9 cellular contexts compared by ENCODE assay signal in genomic region chr1:111399792-111400610, GRCh38. TPM values are rescaled to one million over a fixed set of nuclear protein-coding genes. Genes with fewer than 3 reads are reported as not detected.
DNase-seq lines count a peak whose midpoint lies in the region; ATAC-seq, FAIRE-seq and TF ChIP-seq lines count a peak whose summit lies in the region.
"Had no signal": no experiment of that assay in that cellular context is flagged by ENCODE, and none has a peak within 500 bp of the region (broad histone marks: within the 10 kb centered on the region; RNA-seq: fewer than 3 reads in every experiment).

No MANE protein-coding gene starts in this region.

- peaks cover 0 to 30% (median 8%) of the 10 kb centered on the region in 4 donors for H3K4me1 Mint-ChIP-seq in CD4-positive, CD25-positive, alpha-beta regulatory T cell

- H3K4me3 ChIP-seq in CD4-positive, CD25-positive, alpha-beta regulatory T cell (ENCODE audit: low read depth, low read length): no peak overlapping the region
- H3K4me3 ChIP-seq in sigmoid colon: no peak overlapping the region

- no peaks in the 10 kb centered on the region for H3K36me3 ChIP-seq in CD4-positive, CD25-positive, alpha-beta regulatory T cell (ENCODE audit: control insufficient read depth, insufficient read depth, low read length)
- H3K36me3 ChIP-seq in sigmoid colon: no peaks in the 10 kb centered on the region

- H3K4me1 ChIP-seq in CD4-positive, CD25-positive, alpha-beta regulatory T cell (ENCODE audit: control insufficient read depth, insufficient read depth, low read length, poor library complexity, severe bottlenecking): peaks cover 4% of the 10 kb centered on the region
- H3K4me1 ChIP-seq in sigmoid colon: no peaks in the 10 kb centered on the region

- TF ChIP-seq CTCF in sigmoid colon (IDR thresholded peaks at IDR 0.05): peak; percentile 32 to 63 (median 54)

- H3K9me3 Mint-ChIP-seq in CD4-positive, CD25-positive, alpha-beta regulatory T cell: peaks cover 0 to 5% (median 0%) of the 10 kb centered on the region in 7 donors

- H3K27ac Mint-ChIP-seq in CD4-positive, CD25-positive, alpha-beta regulatory T cell: peak overlapping the region in 1 of 3 donors; percentile 62

- no peak overlapping the region for H3K27ac ChIP-seq in CD4-positive, CD25-positive, alpha-beta regulatory T cell (ENCODE audit: insufficient read depth, low read length, poor library complexity, severe bottlenecking)
- no peak overlapping the region for H3K27ac ChIP-seq in sigmoid colon

- no peak for ATAC-seq in CD4-positive, CD25-positive, alpha-beta regulatory T cell (ENCODE audit: low read depth in 2 of 2)
- ATAC-seq in GM19455 (IDR thresholded peaks at IDR 0.05; ENCODE audit: unreplicated experiment) (no peak), GM21360 (IDR thresholded peaks at IDR 0.05; ENCODE audit: unreplicated experiment) (no peak)

- DNase-seq in CD4-positive, CD25-positive, alpha-beta regulatory T cell: peak; percentile 30 to 50 (median 33)
- DNase-seq in GM19239 (ENCODE audit: insufficient read length, low spot score) (peak; percentile 17), NCI-H748 (lab: John Stamatoyannopoulos, UW; ENCODE audit: unreplicated experiment) (peak; percentile 49), glomerular endothelial cell (ENCODE audit: extremely low read depth, low read depth, low spot score) (peak; percentile 27), sigmoid colon (no peak)
- peak; percentile 39 for DNase-seq in activated CD8-positive, alpha-beta memory T cell treated with anti-CD3 and anti-CD28 coated beads, Interleukin-2, amount 50 U/mL, for 4 hours

- H3K27me3 ChIP-seq in CD4-positive, CD25-positive, alpha-beta regulatory T cell (ENCODE audit: control insufficient read depth, insufficient read depth, low read length): peaks cover 3% of the 10 kb centered on the region
- H3K27me3 ChIP-seq in sigmoid colon: no peaks in the 10 kb centered on the region

- peak; percentile 93 for FAIRE-seq in GM19239 (lab: Jason Lieb, UNC)
- FAIRE-seq: TTC549 had no signal

- intact Hi-C loops in sigmoid colon (cut with DNase I): loop anchor here (1.0 kb wide), 2 partner anchors 173 to 177 kb away; partner anchors contain the start of gene CHI3L2

- H3K4me3 Mint-ChIP-seq in CD4-positive, CD25-positive, alpha-beta regulatory T cell: no peak overlapping the region

- peaks cover 0 to 2% of the 10 kb centered on the region in 2 experiments for H3K9me3 ChIP-seq in CD4-positive, CD25-positive, alpha-beta regulatory T cell (ENCODE audit: control insufficient read depth in 2 of 2, low read length in 2 of 2)
- no peaks in the 10 kb centered on the region for H3K9me3 ChIP-seq in sigmoid colon

- no peak for TF ChIP-seq EP300 in sigmoid colon (IDR thresholded peaks at IDR 0.05)

- 23 to 39% methylated on average over 9 of the region's 9 CpGs for WGBS in sigmoid colon, 2 donors

- H3K27me3 Mint-ChIP-seq in CD4-positive, CD25-positive, alpha-beta regulatory T cell: peaks cover 42% of the 10 kb centered on the region

- TF ChIP-seq POLR2A in sigmoid colon (IDR thresholded peaks at IDR 0.05): no peak

- H3K36me3 Mint-ChIP-seq in CD4-positive, CD25-positive, alpha-beta regulatory T cell: no peaks in the 10 kb centered on the region

RNA-seq across cellular contexts. Expression of gene OVGP1, which starts 27.5 kb away (rescaled TPM):
- 6.7 TPM for total RNA-seq in CD4-positive, CD25-positive, alpha-beta regulatory T cell
- under 1 TPM in 3 of 4 donors, not detected in 1; 0.21 to 0.47 (median 0.23) TPM for polyA plus RNA-seq in CD4-positive, CD25-positive, alpha-beta regulatory T cell
- total RNA-seq in glomerular endothelial cell (0.68 and 1.2 TPM in 2 replicates), sigmoid colon (1 to 10 TPM; 1.4 to 5.5 (median 2.2) TPM)
- 1 to 10 TPM in 2 of 3 donors, under 1 TPM in 1; 0.69 to 1.9 (median 1.8) TPM for polyA plus RNA-seq in sigmoid colon

RNA-seq across cellular contexts. Expression of gene WDR77, which starts 49.1 kb away (rescaled TPM):
- 15.7 TPM for total RNA-seq in CD4-positive, CD25-positive, alpha-beta regulatory T cell
- polyA plus RNA-seq in CD4-positive, CD25-positive, alpha-beta regulatory T cell: 10 to 100 TPM; 31.7 to 36.9 (median 34.7) TPM
- total RNA-seq in glomerular endothelial cell (34.8 and 40.8 TPM in 2 replicates), sigmoid colon (10 to 100 TPM; 16.3 to 23.8 (median 20.1) TPM)
- polyA plus RNA-seq in sigmoid colon: 10 to 100 TPM; 13.8 to 29.5 (median 15.5) TPM

RNA-seq across cellular contexts. Expression of gene ATP5PB, which starts 49.3 kb away (rescaled TPM):
- total RNA-seq in CD4-positive, CD25-positive, alpha-beta regulatory T cell: 85.1 TPM
- 100 to 1,000 TPM; 431 to 569 (median 496) TPM for polyA plus RNA-seq in CD4-positive, CD25-positive, alpha-beta regulatory T cell
- total RNA-seq in glomerular endothelial cell (166 and 223 TPM in 2 replicates), sigmoid colon (100 to 1,000 TPM; 157 to 217 (median 196) TPM)
- polyA plus RNA-seq in sigmoid colon: 100 to 1,000 TPM; 515 to 849 (median 620) TPM
